ENCODE assay signal across 8 cellular contexts in genomic region chr17:63431939-63432804, GRCh38. TPM values are rescaled to one million over a fixed set of nuclear protein-coding genes. Genes with fewer than 3 reads are reported as not detected.
DNase-seq lines count a peak whose midpoint lies in the region; ATAC-seq and TF ChIP-seq lines count a peak whose summit lies in the region.
"Had no signal": no experiment of that assay in that cellular context is flagged by ENCODE, and none has a peak within 500 bp of the region (broad histone marks: within the 10 kb centered on the region; RNA-seq: fewer than 3 reads in every experiment).

No MANE protein-coding gene starts in this region.

- peaks cover 0 to 3% (median 0%) of the 10 kb centered on the region in 3 donors for H3K36me3 ChIP-seq in skeletal muscle tissue (ENCODE audit: control insufficient read depth in 3 of 3, insufficient read depth in 3 of 3, low read length in 3 of 3)
- H3K36me3 ChIP-seq: ovary had no signal

- H3K9me3 ChIP-seq in skeletal muscle tissue (ENCODE audit: control insufficient read depth in 3 of 3, low read length in 3 of 3), result no peaks in the 10 kb centered on the region
- H3K9me3 ChIP-seq: ovary had no signal

- peaks cover 32 to 38% (median 34%) of the 10 kb centered on the region in 3 donors for H3K4me1 ChIP-seq in skeletal muscle tissue (ENCODE audit: control insufficient read depth in 3 of 3, insufficient read depth in 3 of 3, low read length in 3 of 3)

- H3K27ac ChIP-seq in skeletal muscle tissue (ENCODE audit: low read depth, low read length), result peak overlapping the region; percentile 25

- CTCF ChIA-PET in HEK293T (lab: Yijun Ruan, JAX), result interaction anchor here (1.5 to 2.5 kb wide), 4 partner anchors 10 to 180 kb away, joined by 7 to 16 read pairs (median 8); no protein-coding TSS in a partner anchor

- no peak for ATAC-seq in GM18868 (IDR thresholded peaks at IDR 0.05; ENCODE audit: unreplicated experiment)
- no peak for ATAC-seq in HG03565 (IDR thresholded peaks at IDR 0.05; ENCODE audit: unreplicated experiment)

- no peak overlapping the region for H3K9ac ChIP-seq in skeletal muscle tissue (ENCODE audit: low read depth in 1 of 3, low read length in 3 of 3)

- H3K4me3 ChIP-seq in fibroblast of mammary gland (ENCODE audit: control insufficient read depth, low read depth, low read length) (no peak overlapping the region), skeletal muscle tissue (ENCODE audit: low read length in 3 of 3) (no peak overlapping the region)
- H3K4me3 ChIP-seq: ovary had no signal

- peak; percentile 48 for DNase-seq in HEK293T (ENCODE audit: extremely low spot score)
- peak; percentile 91 for DNase-seq in SK-N-DZ (ENCODE audit: low spot score)
- peak; percentile 22 for DNase-seq in fibroblast of mammary gland (ENCODE audit: low read depth)
- DNase-seq in putamen (ENCODE audit: low spot score), result no peak

- no peak for TF ChIP-seq CTCF in fibroblast of mammary gland (conservative IDR thresholded peaks at IDR 0.05; ENCODE audit: control insufficient read depth, insufficient read depth, low read depth, low read length)

- POLR2A ChIA-PET in HEK293T (lab: Yijun Ruan, JAX), result interaction anchor here (0.9 to 2.6 kb wide), 6 partner anchors 13 to 190 kb away, joined by 3 to 14 read pairs (median 3); partner anchors contain the start of genes ACE, DCAF7 and MAP3K3

- H3K27me3 ChIP-seq in skeletal muscle tissue (ENCODE audit: control insufficient read depth in 3 of 3, insufficient read depth in 3 of 3, low read length in 3 of 3), result peaks cover 0 to 4% (median 3%) of the 10 kb centered on the region in 3 donors
- H3K27me3 ChIP-seq: ovary had no signal

TF ChIP-seq in HEK293T, 16 proteins besides CTCF, POLR2A, EP300 and RAD21:
- TF ChIP-seq HDGF (IDR thresholded peaks at IDR 0.05; ENCODE audit: borderline replicate concordance) (no peak), SUZ12 (IDR thresholded peaks at IDR 0.05) (no peak), FOXM1 (IDR thresholded peaks at IDR 0.05; ENCODE audit: borderline replicate concordance) (no peak), SP1 (IDR thresholded peaks at IDR 0.05) (no peak), LEF1 (IDR thresholded peaks at IDR 0.05; ENCODE audit: borderline replicate concordance) (no peak), ELF4 (IDR thresholded peaks at IDR 0.05) (no peak), L3MBTL2 (conservative IDR thresholded peaks at IDR 0.05) (no peak), FOXK2 (IDR thresholded peaks at IDR 0.05) (no peak), FOXA1 (IDR thresholded peaks at IDR 0.05) (no peak), TARDBP (IDR thresholded peaks at IDR 0.05) (no peak), CTBP1 (IDR thresholded peaks at IDR 0.05; ENCODE audit: borderline replicate concordance) (no peak), BHLHE40 (IDR thresholded peaks at IDR 0.05; ENCODE audit: borderline replicate concordance) (no peak), ARNT (IDR thresholded peaks at IDR 0.05) (no peak), ZNF384 (IDR thresholded peaks at IDR 0.05) (no peak), NFRKB (IDR thresholded peaks at IDR 0.05) (no peak), PKNOX1 (IDR thresholded peaks at IDR 0.05) (no peak)

RNA-seq across cellular contexts. Expression of gene CYB561, which starts 13.9 kb away (rescaled TPM):
- 6.6 and 14.1 TPM in 2 replicates for polyA plus RNA-seq in SK-N-DZ (2014; cell fraction: cytosol; rRNA removed)
- 15.1 and 15.3 TPM in 2 replicates for polyA plus RNA-seq in SK-N-DZ (2014; cell fraction: nucleus; rRNA removed)
- total RNA-seq in skeletal muscle tissue, result 4.2 TPM

RNA-seq across cellular contexts. Expression of gene ACE, which starts 44.7 kb away (rescaled TPM):
- 5.6 and 6.7 TPM in 2 replicates for polyA plus RNA-seq in SK-N-DZ (2014; cell fraction: cytosol; rRNA removed)
- 12.7 and 13.9 TPM in 2 replicates for polyA plus RNA-seq in SK-N-DZ (2014; cell fraction: nucleus; rRNA removed)
- total RNA-seq in skeletal muscle tissue, result 7.8 TPM
